ENCODE assay signal across 15 cellular contexts in the genomic region with DNA sequence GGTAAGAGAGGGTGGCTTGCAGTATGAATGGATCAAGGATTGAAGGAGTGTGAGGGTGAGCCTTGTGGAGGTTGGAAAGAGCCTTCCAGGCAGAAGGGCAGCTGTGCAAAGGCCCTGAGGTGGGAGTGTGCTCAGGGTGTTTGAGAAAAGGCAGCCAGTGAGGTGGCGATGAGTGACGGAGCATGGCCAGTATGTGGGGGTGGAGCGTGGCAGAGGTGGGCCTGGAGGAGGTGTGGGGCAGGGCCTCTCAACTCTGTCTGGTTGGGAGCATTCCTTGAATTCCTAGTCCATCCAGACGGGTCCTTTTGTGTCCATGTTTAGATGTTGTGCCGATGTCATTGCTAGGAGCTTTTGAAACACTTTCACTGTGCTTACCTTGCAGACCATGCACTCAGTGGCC. TPM values are rescaled to one million over a fixed set of nuclear protein-coding genes. Genes with fewer than 3 reads are reported as not detected.
A peak's percentile ranks its signal among the peaks of the same experiment; 100 is the strongest.
DNase-seq lines count a peak whose midpoint lies in the region; ATAC-seq, FAIRE-seq and TF ChIP-seq lines count a peak whose summit lies in the region.
"Had no signal": no experiment of that assay in that cellular context is flagged by ENCODE, and none has a peak within 500 bp of the region (broad histone marks: within the 10 kb centered on the region; RNA-seq: fewer than 3 reads in every experiment).

No MANE protein-coding gene starts in this region.

- no peak for TF ChIP-seq POLR2A in spleen (IDR thresholded peaks at IDR 0.05)

- H3K4me1 Mint-ChIP-seq in astrocyte (ENCODE audit: low read depth, unreplicated experiment): peaks cover 42% of the 10 kb centered on the region

- no peak for FAIRE-seq in astrocyte (lab: Jason Lieb, UNC)
- FAIRE-seq: pancreas had no signal

- no TSS peak for BruUV-seq in A673 (replicated peaks; lab: Mats Ljungman, UMichigan)

- 94 to 100% (median 97%) methylated on average over 5 of the region's 5 CpGs for WGBS in spleen, 5 donors

- intact Hi-C loops in spleen (cut with DNase I; ENCODE audit: low total_unique reads) (no loop called here), A673 (cut with micrococcal nuclease; ENCODE audit: unreplicated experiment) (no loop called here)

- peak overlapping the region; percentile 25 for H3K4me2 ChIP-seq in astrocyte (ENCODE audit: low read length)
- H3K4me2 ChIP-seq: BLaER1 had no signal

- H3K9me3 ChIP-seq in astrocyte (ENCODE audit: insufficient read depth, low read depth, low read length) (no peaks in the 10 kb centered on the region), spleen (no peaks in the 10 kb centered on the region), A673 (ENCODE audit: low read depth, low read length, poor library complexity, severe bottlenecking) (no peaks in the 10 kb centered on the region)
- H3K9me3 ChIP-seq: BLaER1, pancreas had no signal

- H3K27ac ChIP-seq in astrocyte (ENCODE audit: low read depth, low read length) (no peak overlapping the region), spleen (no peak overlapping the region), A673 (ENCODE audit: low read depth, low read length, poor library complexity, severe bottlenecking) (no peak overlapping the region)
- H3K27ac ChIP-seq: BLaER1, pancreas had no signal

- H3K27me3 Mint-ChIP-seq in astrocyte (ENCODE audit: low read depth, unreplicated experiment): no peaks in the 10 kb centered on the region

- no peaks in the 10 kb centered on the region; the same call in none of the 2 replicates for H3K36me3 ChIP-seq in H7 (replicated peaks; ENCODE audit: control insufficient read depth, insufficient read depth, low read length)
- no peaks in the 10 kb centered on the region for H3K36me3 ChIP-seq in astrocyte (ENCODE audit: insufficient read depth, low read length)
- peaks cover 0 to 29% (median 0%) of the 10 kb centered on the region in 6 donors for H3K36me3 ChIP-seq in spleen
- H3K36me3 ChIP-seq in A673 (ENCODE audit: insufficient read depth, low read length, poor library complexity, severe bottlenecking): peaks cover 3% of the 10 kb centered on the region
- H3K36me3 ChIP-seq: BLaER1, pancreas had no signal

- CTCF ChIA-PET in A673 (lab: Charles Lee): no interaction called here

- no peak for ATAC-seq in GM19351 (IDR thresholded peaks at IDR 0.05; ENCODE audit: unreplicated experiment)
- ATAC-seq: activated T-cell treated with anti-CD3 and anti-CD28 coated beads, Interleukin-2, amount 50 U/mL, for 4 hours; pancreas had no signal

- DNase-seq in H7 (peak; percentile 85), astrocyte (ENCODE audit: low read depth) (no peak), iPS-NIHi7 (ENCODE audit: extremely low spot score) (peak; percentile 81), spleen (peak; percentile 34), A673 (ENCODE audit: low spot score) (no peak)
- no peak for DNase-seq in activated T-cell treated with anti-CD3 and anti-CD28 coated beads, Interleukin-2, amount 50 U/mL, for 48 hours
- no peak for DNase-seq in activated CD4-positive, alpha-beta T cell treated with anti-CD3 and anti-CD28 coated beads, Interleukin-2, amount 50 U/mL, for 4 hours
- DNase-seq: activated CD4-positive, alpha-beta T cell treated with anti-CD3 and anti-CD28 coated beads, Interleukin-2, amount 50 U/mL, for 1 hour; activated T-cell treated with anti-CD3 and anti-CD28 coated beads, Interleukin-2, amount 50 U/mL, for 4 hours; dermis blood vessel endothelial cell; pancreas; SHP77 treated with DMSO at 0.1 percent for 48 hours; stimulated activated CD4-positive, alpha-beta T cell treated with anti-CD3 and anti-CD28 coated beads, Interleukin-12 subunit alpha, Interleukin-12 subunit beta, amount 100 ng/mL, for 4 hours had no signal

- H3K36me3 Mint-ChIP-seq in astrocyte (ENCODE audit: low read depth, unreplicated experiment): peaks cover 2% of the 10 kb centered on the region

- H3K27ac Mint-ChIP-seq in astrocyte (ENCODE audit: unreplicated experiment): peak overlapping the region; percentile 93

- H3K9ac ChIP-seq in astrocyte (ENCODE audit: low read length): no peak overlapping the region
- H3K9ac ChIP-seq: BLaER1 had no signal

- POLR2A ChIA-PET in A673 (lab: Charles Lee; ENCODE audit: low non-redundant PET): no interaction called here

- peaks cover 1% of the 10 kb centered on the region for H3K9me3 Mint-ChIP-seq in astrocyte (ENCODE audit: unreplicated experiment)
- H3K9me3 Mint-ChIP-seq: activated T-cell treated with anti-CD3 and anti-CD28 coated beads, Interleukin-2, amount 50 U/mL, for 4 hours had no signal

- H2AFZ ChIP-seq in astrocyte (ENCODE audit: low read depth, low read length): no peak overlapping the region

- H3K4me1 ChIP-seq in astrocyte (ENCODE audit: insufficient read depth, low read length) (peaks cover 5% of the 10 kb centered on the region), spleen (peaks cover 18 to 45% (median 28%) of the 10 kb centered on the region in 6 donors), A673 (ENCODE audit: insufficient read depth, low read length, poor library complexity, severe bottlenecking) (peaks cover 4% of the 10 kb centered on the region)
- H3K4me1 ChIP-seq: pancreas had no signal

- peak overlapping the region; percentile 12 for H3K4me3 Mint-ChIP-seq in astrocyte (ENCODE audit: unreplicated experiment)
- H3K4me3 Mint-ChIP-seq: activated T-cell treated with anti-CD3 and anti-CD28 coated beads, Interleukin-2, amount 50 U/mL, for 4 hours had no signal

- no peaks in the 10 kb centered on the region for H3K27me3 ChIP-seq in H7 (ENCODE audit: control insufficient read depth, insufficient read depth, low read length)
- no peaks in the 10 kb centered on the region for H3K27me3 ChIP-seq in astrocyte (ENCODE audit: insufficient read depth, low read length)
- H3K27me3 ChIP-seq in spleen (replicated peaks in 1 of 7): peaks cover 0 to 15% (median 0%) of the 10 kb centered on the region in 7 donors
- no peaks in the 10 kb centered on the region for H3K27me3 ChIP-seq in A673 (replicated peaks; ENCODE audit: insufficient read depth, low read depth, low read length, poor library complexity)
- H3K27me3 ChIP-seq: pancreas had no signal

- TF ChIP-seq CTCF in astrocyte (IDR thresholded peaks at IDR 0.05; ENCODE audit: insufficient read depth, low read depth, low read length): no peak
- no peak for TF ChIP-seq CTCF in spleen (IDR thresholded peaks at IDR 0.05 in 8 of 11, conservative IDR thresholded peaks at IDR 0.05 in 3 of 11)
- TF ChIP-seq CTCF in A673 (conservative IDR thresholded peaks at IDR 0.05; ENCODE audit: low read depth, low read length): no peak

- peaks cover 87% of the 10 kb centered on the region for H4K20me1 ChIP-seq in astrocyte (ENCODE audit: insufficient read depth, low read length)

- H3K79me2 ChIP-seq in astrocyte (ENCODE audit: insufficient read depth, low read length): peaks cover 59% of the 10 kb centered on the region

- no peak overlapping the region for H3K4me3 ChIP-seq in H7 (ENCODE audit: insufficient read depth, low read depth, low read length)
- no peak overlapping the region for H3K4me3 ChIP-seq in astrocyte (ENCODE audit: insufficient read depth, low read depth, low read length)
- H3K4me3 ChIP-seq in spleen: no peak overlapping the region
- H3K4me3 ChIP-seq in A673 (ENCODE audit: low read depth, low read length, poor library complexity, severe bottlenecking): no peak overlapping the region
- H3K4me3 ChIP-seq: BLaER1, pancreas had no signal

RNA-seq across cellular contexts. Expression of a gene that starts 51.3 kb away (rescaled TPM):
- 23.7 and 30.3 TPM in 2 replicates for total RNA-seq in H7 (2014; rRNA removed; shearing (Covaris generic))
- total RNA-seq in astrocyte: 40.5 and 48.7 TPM in 2 replicates
- total RNA-seq in spleen: 10 to 100 TPM; 21.8 to 59.6 (median 38.5) TPM
- 10 to 100 TPM in 1 of 3 donors, 1 to 10 TPM in 2; 5.4 to 20.0 (median 5.9) TPM for polyA plus RNA-seq in spleen
- total RNA-seq in A673 (2021): 52.0 and 55.6 TPM in 2 replicates

Comparison
In these comparisons a context has a peak if more than half of its experiments do, and no peak if none do; other contexts are left out.
1. DNase-seq: peak in H7 (single experiment), iPS-NIHi7 (single experiment) and spleen (single experiment); none in astrocyte (single experiment), activated T-cell treated with anti-CD3 and anti-CD28 coated beads, Interleukin-2, amount 50 U/mL, for 48 hours (0 of 2), activated CD4-positive, alpha-beta T cell treated with anti-CD3 and anti-CD28 coated beads, Interleukin-2, amount 50 U/mL, for 4 hours (0 of 2) and A673 (single experiment).